ENCODE assay signal across 2 cellular contexts in genomic region chr18:9204659-9205058, GRCh38.
TF ChIP-seq lines count a peak whose summit lies in the region.

No MANE protein-coding gene starts in this region.

TF ChIP-seq in GM23338, 12 proteins besides CTCF, POLR2A, EP300 and RAD21 (continued from another document):
- TF ChIP-seq REST (IDR thresholded peaks at IDR 0.05; ENCODE audit: unreplicated experiment): no peak
- no peak for TF ChIP-seq STAT1 (IDR thresholded peaks at IDR 0.05; ENCODE audit: unreplicated experiment)
- TF ChIP-seq JUNB (IDR thresholded peaks at IDR 0.05; ENCODE audit: unreplicated experiment): no peak
- TF ChIP-seq NANOG (IDR thresholded peaks at IDR 0.05; ENCODE audit: borderline replicate concordance): no peak
- no peak for TF ChIP-seq ZNF462 (CRISPR knock-in tag; IDR thresholded peaks at IDR 0.05)
- no peak for TF ChIP-seq EZH2 (IDR thresholded peaks at IDR 0.05; ENCODE audit: low read depth, unreplicated experiment)
- TF ChIP-seq ZNF331 (CRISPR knock-in tag; IDR thresholded peaks at IDR 0.05; ENCODE audit: low read depth): no peak
- no peak for TF ChIP-seq POLR2AphosphoS5 (IDR thresholded peaks at IDR 0.05; ENCODE audit: low read depth)
- TF ChIP-seq CREB1 (CRISPR knock-in tag; IDR thresholded peaks at IDR 0.05; ENCODE audit: low read depth): no peak
- no peak for TF ChIP-seq ZNF114 (CRISPR knock-in tag; IDR thresholded peaks at IDR 0.05)
- TF ChIP-seq ETS1 (IDR thresholded peaks at IDR 0.05): no peak

TF ChIP-seq in K562, 482 proteins besides CTCF, POLR2A, EP300 and RAD21 (continued from another document):
- TF ChIP-seq TFE3 (CRISPR knock-in tag; IDR thresholded peaks at IDR 0.05) (peak; percentile 72), BCL6 (CRISPR knock-in tag; IDR thresholded peaks at IDR 0.05) (no peak), ZNF280B (CRISPR knock-in tag; IDR thresholded peaks at IDR 0.05) (no peak)
